Comparison of ENCODE assay signal across 14 cellular contexts in the genomic region with DNA sequence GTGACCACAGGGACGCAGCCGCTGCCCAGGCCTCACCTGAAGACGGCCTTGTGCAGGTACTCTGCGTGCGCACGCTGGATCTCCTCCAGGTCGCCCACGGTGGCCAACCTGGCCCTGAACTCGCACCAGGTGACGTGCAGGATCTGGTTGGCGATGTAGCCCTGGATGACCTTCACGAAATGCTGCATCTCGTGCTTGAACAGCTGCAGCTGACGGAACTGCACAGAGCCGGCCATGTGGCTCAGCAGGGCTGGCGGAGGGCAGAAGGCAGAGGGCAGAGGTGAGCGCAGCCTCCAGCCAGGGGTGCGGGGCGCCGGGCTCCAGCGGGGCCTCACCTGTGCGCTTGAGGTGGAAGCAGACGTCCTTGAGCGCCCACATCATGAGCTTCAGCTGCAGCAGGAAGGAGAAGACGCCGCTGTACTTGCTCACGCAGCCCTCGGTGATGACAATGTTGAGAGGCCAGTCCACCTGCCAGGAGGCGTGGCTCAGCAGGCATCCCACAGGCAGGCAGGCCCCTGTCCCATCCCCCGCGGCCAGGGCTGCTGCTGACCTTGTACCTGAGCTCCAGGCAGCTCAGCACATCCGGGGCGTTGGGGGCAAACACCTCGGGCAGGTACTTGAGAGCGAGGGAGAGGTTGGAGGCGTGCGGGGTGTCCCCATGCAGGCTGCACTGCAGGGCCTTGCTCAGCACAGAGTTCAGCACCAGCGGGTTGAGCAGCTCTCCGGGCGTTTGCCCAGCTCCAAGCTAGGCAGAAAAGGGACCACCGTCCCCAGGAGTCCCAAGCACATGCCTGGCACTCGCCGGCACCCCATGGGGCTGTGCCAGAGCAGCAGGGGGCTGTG. TPM values are rescaled to one million over a fixed set of nuclear protein-coding genes. Genes with fewer than 3 reads are reported as not detected.
DNase-seq lines count a peak whose midpoint lies in the region; ATAC-seq, FAIRE-seq and TF ChIP-seq lines count a peak whose summit lies in the region.
"Had no signal": no experiment of that assay in that cellular context is flagged by ENCODE, and none has a peak within 500 bp of the region (broad histone marks: within the 10 kb centered on the region; RNA-seq: fewer than 3 reads in every experiment).

No MANE protein-coding gene starts in this region.

- peaks cover 6 to 78% (median 63%) of the 10 kb centered on the region in 10 experiments; a peak in 18 of 20 replicates for H3K4me1 ChIP-seq in BLaER1 treated with 17β-estradiol and CSF1 and Interleukin-3, amounts not matched to agents 10 nM and 100 nM
- peaks cover 0 to 4% of the 10 kb centered on the region in 2 donors for H3K4me1 ChIP-seq in kidney (ENCODE audit: control insufficient read depth in 1 of 2, insufficient read depth in 1 of 2, low read depth in 1 of 2, low read length in 2 of 2)

- no peak overlapping the region for H3K9ac ChIP-seq in BLaER1 treated with 17β-estradiol and CSF1 and Interleukin-3, amounts not matched to agents 10 nM and 100 nM
- H3K9ac ChIP-seq in kidney (ENCODE audit: low read length in 2 of 2), result no peak overlapping the region

- peaks cover 82 to 100% (median 99%) of the 10 kb centered on the region in 11 experiments for H4K20me1 ChIP-seq in BLaER1 treated with 17β-estradiol and CSF1 and Interleukin-3, amounts not matched to agents 10 nM and 100 nM

- intact Hi-C loops in kidney (cut with DNase I), result no loop called here

- ATAC-seq in HG02870 (IDR thresholded peaks at IDR 0.05; ENCODE audit: unreplicated experiment) (no peak), HG03342 (IDR thresholded peaks at IDR 0.05; ENCODE audit: unreplicated experiment) (no peak)

- DNase-seq in NCI-H2196 treated with DMSO at 0.1 percent for 48 hours (lab: John Stamatoyannopoulos, UW; ENCODE audit: unreplicated experiment) (peak; percentile 47), kidney (peak; percentile 75), NCI-H2171 treated with DMSO at 0.1 percent for 48 hours (lab: John Stamatoyannopoulos, UW) (no peak)
- DNase-seq: activated gamma-delta T cell; DMS 273 treated with DMSO at 0.1 percent for 48 hours; HCEC 1CT; naive thymus-derived CD8-positive, alpha-beta T cell; NCI-H2227 treated with DMSO at 0.1 percent for 48 hours had no signal

- no peaks in the 10 kb centered on the region for H3K9me3 ChIP-seq in BLaER1 treated with 17β-estradiol and CSF1 and Interleukin-3, amounts not matched to agents 10 nM and 100 nM (replicated peaks in 1 of 11)
- H3K9me3 ChIP-seq in kidney (ENCODE audit: control insufficient read depth in 1 of 2, low read length in 2 of 2), result no peaks in the 10 kb centered on the region

- peaks cover 89 to 99% (median 92%) of the 10 kb centered on the region in 11 experiments for H3K36me3 ChIP-seq in BLaER1 treated with 17β-estradiol and CSF1 and Interleukin-3, amounts not matched to agents 10 nM and 100 nM
- peaks cover 26 to 35% of the 10 kb centered on the region in 2 donors for H3K36me3 ChIP-seq in kidney (ENCODE audit: control insufficient read depth in 1 of 2, insufficient read depth in 2 of 2, low read length in 2 of 2)

- peak overlapping the region in 9 of 11 experiments; percentile 3 to 77 (median 57); a peak in 17 of 22 replicates for H3K4me2 ChIP-seq in BLaER1 treated with 17β-estradiol and CSF1 and Interleukin-3, amounts not matched to agents 10 nM and 100 nM
- H3K4me2 ChIP-seq: hepatocyte had no signal

- H3K27ac ChIP-seq in BLaER1 treated with 17β-estradiol and CSF1 and Interleukin-3, amounts not matched to agents 10 nM and 100 nM, result no peak overlapping the region
- no peak overlapping the region for H3K27ac ChIP-seq in kidney (ENCODE audit: low read depth in 2 of 2, low read length in 2 of 2)
- H3K27ac ChIP-seq: coronary artery, hepatocyte, VCaP had no signal

- no peak for FAIRE-seq in kidney (lab: Jason Lieb, UNC)

- no peak for TF ChIP-seq CTCF in kidney (IDR thresholded peaks at IDR 0.05; ENCODE audit: borderline replicate concordance, extremely low read depth, insufficient read depth)

- 0 out of 22 replicates have a peak, but pooled peaks cover 0 to 5% (median 0%) of the 10 kb centered on the region in 11 experiments for H3K27me3 ChIP-seq in BLaER1 treated with 17β-estradiol and CSF1 and Interleukin-3, amounts not matched to agents 10 nM and 100 nM
- H3K27me3 ChIP-seq: hepatocyte had no signal

- H3K4me3 ChIP-seq in BLaER1 treated with 17β-estradiol and CSF1 and Interleukin-3, amounts not matched to agents 10 nM and 100 nM, result no peak overlapping the region
- H3K4me3 ChIP-seq in kidney (ENCODE audit: low read length in 2 of 2), result no peak overlapping the region
- H3K4me3 ChIP-seq: coronary artery, hepatocyte had no signal

RNA-seq across cellular contexts. Expression of a gene that starts 17.6 kb away (rescaled TPM):
- 19.7 TPM for total RNA-seq in kidney
- 42.8 TPM for polyA plus RNA-seq in kidney (ENCODE audit: insufficient read depth, low read depth, low replicate concordance)

RNA-seq across cellular contexts. Expression of a gene that starts 26.4 kb away (rescaled TPM):
- 52.0 TPM for total RNA-seq in kidney
- polyA plus RNA-seq in kidney (ENCODE audit: insufficient read depth, low read depth, low replicate concordance), result 19.2 TPM

RNA-seq across cellular contexts. Expression of a gene that starts 32.7 kb away (rescaled TPM):
- 56.3 TPM for total RNA-seq in kidney
- polyA plus RNA-seq in kidney (ENCODE audit: insufficient read depth, low read depth, low replicate concordance), result 34.2 TPM

RNA-seq across cellular contexts. Expression of a gene that starts 32.7 kb away (rescaled TPM):
- total RNA-seq in kidney, result 43.8 TPM
- 20.4 TPM for polyA plus RNA-seq in kidney (ENCODE audit: insufficient read depth, low read depth, low replicate concordance)

RNA-seq across cellular contexts. Expression of a gene that starts 43.1 kb away (rescaled TPM):
- total RNA-seq in kidney, result 15.9 TPM
- polyA plus RNA-seq in kidney (ENCODE audit: insufficient read depth, low read depth, low replicate concordance), result 13.4 TPM
